Comparison of ENCODE assay signal across 8 cellular contexts in the genomic region with DNA sequence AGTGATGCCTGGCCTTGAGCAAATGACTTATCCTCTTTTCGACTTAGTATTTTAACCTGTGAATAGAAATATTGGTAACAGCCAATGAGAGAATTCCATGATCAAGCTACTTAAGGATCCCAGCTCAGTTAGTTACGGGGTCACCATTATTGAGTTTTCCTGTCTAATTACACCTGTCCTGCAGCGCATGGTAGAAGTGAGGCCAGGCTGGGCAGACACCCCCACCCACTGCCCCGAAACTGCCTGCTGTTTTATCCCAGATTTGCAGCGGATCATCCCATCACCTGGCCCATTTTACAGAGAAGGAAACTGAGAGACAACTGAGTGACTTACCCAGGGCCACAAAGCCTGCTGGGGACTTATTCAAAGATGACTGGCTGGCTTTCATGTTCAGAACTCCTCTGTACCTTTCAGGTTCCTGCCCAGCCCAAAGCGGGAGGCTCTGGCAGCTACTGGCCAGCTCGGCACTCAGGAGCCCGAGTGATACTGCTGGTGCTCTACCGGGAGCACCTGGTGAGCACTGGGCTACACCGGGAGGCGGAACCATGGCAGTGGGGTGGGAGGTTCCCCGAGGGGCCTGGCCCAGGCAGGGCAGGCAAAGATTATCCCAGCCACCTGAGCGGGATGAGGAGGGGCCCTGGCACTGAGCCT. TPM values are rescaled to one million over a fixed set of nuclear protein-coding genes. Genes with fewer than 3 reads are reported as not detected.
DNase-seq lines count a peak whose midpoint lies in the region; ATAC-seq and TF ChIP-seq lines count a peak whose summit lies in the region.

No MANE protein-coding gene starts in this region.

- DNase-seq in AG10803 (ENCODE audit: low read depth) (no peak), LNCaP clone FGC (ENCODE audit: low read depth) (no peak), ecto neural progenitor cell (ENCODE audit: low spot score) (peak; percentile 26), naive B cell (no peak), NCI-H748 treated with DMSO at 0.1 percent for 48 hours (lab: John Stamatoyannopoulos, UW) (no peak)

- H3K4me3 Mint-ChIP-seq in naive B cell, result peak overlapping the region; percentile 75 to 99 (median 92)

- TF ChIP-seq CTCF in AG10803 (conservative IDR thresholded peaks at IDR 0.05; ENCODE audit: low read length), result no peak
- TF ChIP-seq CTCF in LNCaP clone FGC (IDR thresholded peaks at IDR 0.05; ENCODE audit: control insufficient read depth, extremely low read depth, insufficient read depth), result no peak

- no peak for ATAC-seq in naive B cell (ENCODE audit: low read depth in 2 of 2)
- ATAC-seq in GM21367 (IDR thresholded peaks at IDR 0.05; ENCODE audit: unreplicated experiment), result no peak
- ATAC-seq in GM21360 (IDR thresholded peaks at IDR 0.05; ENCODE audit: unreplicated experiment), result no peak
- ATAC-seq in GM21825 (IDR thresholded peaks at IDR 0.05; ENCODE audit: unreplicated experiment), result no peak

- H3K4me3 ChIP-seq in AG10803 (ENCODE audit: low read length) (peak overlapping the region; percentile 96), LNCaP clone FGC (ENCODE audit: low read depth, low read length) (peak overlapping the region; percentile 93)

- peaks cover 38 to 42% (median 39%) of the 10 kb centered on the region in 3 donors for H3K4me1 Mint-ChIP-seq in naive B cell

- H3K9me3 Mint-ChIP-seq in naive B cell, result no peaks in the 10 kb centered on the region

- peak overlapping the region in 2 of 6 donors; percentile 37 to 61 for H3K27ac Mint-ChIP-seq in naive B cell

- peaks cover 0 to 18% of the 10 kb centered on the region in 2 donors for H3K36me3 Mint-ChIP-seq in naive B cell

- no peaks in the 10 kb centered on the region for H3K27me3 Mint-ChIP-seq in naive B cell

RNA-seq across cellular contexts. Expression of a gene that starts 1.4 kb away (rescaled TPM):
- polyA plus RNA-seq in naive B cell (ENCODE audit: low read depth in 6 of 6), result 10 to 100 TPM in 5 of 6 donors, 1 to 10 TPM in 1; 3.2 to 32.0 (median 22.8) TPM

RNA-seq across cellular contexts. Expression of a gene that starts 3.7 kb away (rescaled TPM):
- polyA plus RNA-seq in naive B cell (ENCODE audit: low read depth in 6 of 6), result 1,000 to 10,000 TPM; 1,822 to 2,570 (median 2,214) TPM

RNA-seq across cellular contexts. Expression of a gene that starts 10.9 kb away (rescaled TPM):
- polyA plus RNA-seq in naive B cell (ENCODE audit: low read depth in 6 of 6), result 1 to 10 TPM in 2 of 6 donors, under 1 TPM in 1, not detected in 3; 0.29 to 1.5 (median 1.1) TPM

RNA-seq across cellular contexts. Expression of a gene that starts 18.0 kb away (rescaled TPM):
- 1 to 10 TPM in 5 of 6 donors, under 1 TPM in 1; 0.68 to 7.2 (median 3.0) TPM for polyA plus RNA-seq in naive B cell (ENCODE audit: low read depth in 6 of 6)

RNA-seq across cellular contexts. Expression of a gene that starts 26.6 kb away (rescaled TPM):
- polyA plus RNA-seq in naive B cell (ENCODE audit: low read depth in 6 of 6), result 100 to 1,000 TPM in 4 of 6 donors, 10 to 100 TPM in 2; 91.2 to 191 (median 107) TPM
